In the genomic region with DNA sequence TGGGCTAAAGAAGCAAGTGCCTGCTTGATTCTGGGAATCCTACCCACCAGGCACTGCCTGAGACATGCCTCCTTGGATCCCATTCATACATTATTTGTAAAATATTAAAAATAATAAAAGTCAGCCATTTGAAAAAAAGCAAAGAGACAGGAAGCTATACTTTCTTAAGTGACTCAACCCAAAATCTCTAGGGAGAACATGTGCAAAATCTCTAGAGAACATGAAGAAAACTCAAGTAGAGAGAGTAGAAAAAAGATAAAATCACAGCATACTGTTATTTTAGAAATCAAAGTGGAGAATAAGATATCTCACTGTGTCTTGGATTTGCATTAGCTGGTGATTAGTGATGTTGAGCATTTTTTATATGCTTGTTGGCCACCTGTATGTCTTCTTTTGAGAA, we compare ENCODE assay signal across 18 cellular contexts.
A peak's percentile ranks its signal among the peaks of the same experiment; 100 is the strongest.
DNase-seq lines count a peak whose midpoint lies in the region; ATAC-seq and TF ChIP-seq lines count a peak whose summit lies in the region.
"Had no signal": no experiment of that assay in that cellular context is flagged by ENCODE, and none has a peak within 500 bp of the region (broad histone marks: within the 10 kb centered on the region; RNA-seq: fewer than 3 reads in every experiment).

No MANE protein-coding gene starts in this region.

- H3K27me3 Mint-ChIP-seq in GM23338 (ENCODE audit: insufficient read depth, low read depth, poor library complexity), result no peaks in the 10 kb centered on the region
- peaks cover 4% of the 10 kb centered on the region for H3K27me3 Mint-ChIP-seq in neural progenitor cell (ENCODE audit: insufficient read depth, low read depth)

- H3K9ac ChIP-seq in OCI-LY3 (ENCODE audit: low read length) (no peak overlapping the region), neural progenitor cell (no peak overlapping the region)
- H3K9ac ChIP-seq: GM23248 had no signal

- H3K27ac Mint-ChIP-seq in GM23338, result no peak overlapping the region
- H3K27ac Mint-ChIP-seq in neural progenitor cell, result no peak overlapping the region
- H3K27ac Mint-ChIP-seq: CD4-positive, CD25-positive, alpha-beta regulatory T cell; CD8-positive, alpha-beta memory T cell had no signal

- H2AFZ ChIP-seq in GM23338 (peak overlapping the region; percentile 15), OCI-LY3 (ENCODE audit: low read depth, low read length) (no peak overlapping the region), neural progenitor cell (replicated peaks) (peak overlapping the region; percentile 57)
- H2AFZ ChIP-seq: GM23248 had no signal

- H3K36me3 Mint-ChIP-seq in GM23338 (ENCODE audit: low read depth) (no peaks in the 10 kb centered on the region), neural progenitor cell (no peaks in the 10 kb centered on the region)
- H3K36me3 Mint-ChIP-seq: CD4-positive, CD25-positive, alpha-beta regulatory T cell had no signal

- no peak overlapping the region for H3K4me3 Mint-ChIP-seq in GM23338
- H3K4me3 Mint-ChIP-seq in neural progenitor cell, result no peak overlapping the region
- H3K4me3 Mint-ChIP-seq: CD4-positive, CD25-positive, alpha-beta regulatory T cell; CD8-positive, alpha-beta memory T cell had no signal

- H3K4me1 ChIP-seq in A673 (ENCODE audit: insufficient read depth, low read length, poor library complexity, severe bottlenecking) (peaks cover 21% of the 10 kb centered on the region), GM23338 (ENCODE audit: insufficient read depth) (peaks cover 10% of the 10 kb centered on the region), OCI-LY3 (ENCODE audit: low read length) (peaks cover 13% of the 10 kb centered on the region), neural progenitor cell (no peaks in the 10 kb centered on the region), psoas muscle (no peaks in the 10 kb centered on the region)
- H3K4me1 ChIP-seq: A549 had no signal

- H3K4me3 ChIP-seq in A673 (ENCODE audit: low read depth, low read length, poor library complexity, severe bottlenecking), result no peak overlapping the region
- no peak overlapping the region for H3K4me3 ChIP-seq in GM23338
- no peak overlapping the region for H3K4me3 ChIP-seq in OCI-LY3 (ENCODE audit: low read length)
- H3K4me3 ChIP-seq in neural progenitor cell, result no peak overlapping the region
- H3K4me3 ChIP-seq in psoas muscle, result no peak overlapping the region
- H3K4me3 ChIP-seq: A549, GM23248 had no signal

- no peaks in the 10 kb centered on the region for H3K9me2 ChIP-seq in GM23338 (ENCODE audit: insufficient read depth)

- TF ChIP-seq CTCF in A673 (conservative IDR thresholded peaks at IDR 0.05; ENCODE audit: low read depth, low read length), result no peak
- no peak for TF ChIP-seq CTCF in GM23338 (conservative IDR thresholded peaks at IDR 0.05; ENCODE audit: low read depth in 2 of 2)
- no peak for TF ChIP-seq CTCF in OCI-LY3 (IDR thresholded peaks at IDR 0.05; ENCODE audit: low read depth, low read length)
- TF ChIP-seq CTCF in neural progenitor cell (IDR thresholded peaks at IDR 0.05), result no peak
- no peak for TF ChIP-seq CTCF in psoas muscle (IDR thresholded peaks at IDR 0.05)

- H3K4me2 ChIP-seq in GM23338, result 0 out of 2 replicates have a peak overlapping the region, but pooled peaks have one; percentile 5
- peak overlapping the region; percentile 29 for H3K4me2 ChIP-seq in OCI-LY3 (ENCODE audit: low read length)
- H3K4me2 ChIP-seq in neural progenitor cell, result no peak overlapping the region
- H3K4me2 ChIP-seq: A549 had no signal

- POLR2A ChIA-PET in A673 (lab: Charles Lee; ENCODE audit: low non-redundant PET), result no interaction called here

- H3K4me1 Mint-ChIP-seq in GM23338, result peaks cover 19% of the 10 kb centered on the region; the same call in 2 of the 3 replicates
- peaks cover 3% of the 10 kb centered on the region for H3K4me1 Mint-ChIP-seq in neural progenitor cell
- H3K4me1 Mint-ChIP-seq: CD4-positive, CD25-positive, alpha-beta regulatory T cell; CD8-positive, alpha-beta memory T cell had no signal

- peaks cover 8% of the 10 kb centered on the region; the same call in 2 of the 3 replicates for H3K9me3 Mint-ChIP-seq in GM23338
- peaks cover 5% of the 10 kb centered on the region for H3K9me3 Mint-ChIP-seq in neural progenitor cell

- H3K27ac ChIP-seq in A673 (ENCODE audit: low read depth, low read length, poor library complexity, severe bottlenecking), result no peak overlapping the region
- no peak overlapping the region for H3K27ac ChIP-seq in GM23338 (ENCODE audit: low read depth)
- H3K27ac ChIP-seq in OCI-LY3 (ENCODE audit: low read length), result no peak overlapping the region; the same call in 1 of the 2 replicates
- no peak overlapping the region for H3K27ac ChIP-seq in neural progenitor cell
- H3K27ac ChIP-seq in psoas muscle, result no peak overlapping the region
- H3K27ac ChIP-seq: 22Rv1, A549, GM23248 had no signal

- CTCF ChIA-PET in A673 (lab: Charles Lee), result no interaction called here

- intact Hi-C loops in A673 (cut with micrococcal nuclease; ENCODE audit: unreplicated experiment) (no loop called here), psoas muscle (cut with DNase I) (no loop called here)

- H3K36me3 ChIP-seq in A673 (ENCODE audit: insufficient read depth, low read length, poor library complexity, severe bottlenecking) (no peaks in the 10 kb centered on the region), GM23338 (ENCODE audit: insufficient read depth) (no peaks in the 10 kb centered on the region), OCI-LY3 (replicated peaks; ENCODE audit: low read depth, low read length) (no peaks in the 10 kb centered on the region), neural progenitor cell (no peaks in the 10 kb centered on the region), psoas muscle (ENCODE audit: insufficient read depth in 1 of 2, low read depth in 1 of 2) (no peaks in the 10 kb centered on the region)

- H3K79me2 ChIP-seq in GM23338 (replicated peaks; ENCODE audit: insufficient read depth) (no peaks in the 10 kb centered on the region), OCI-LY3 (ENCODE audit: low read length) (no peaks in the 10 kb centered on the region), neural progenitor cell (ENCODE audit: low read depth) (no peaks in the 10 kb centered on the region)

- BruUV-seq in A673 (replicated peaks; lab: Mats Ljungman, UMichigan), result no TSS peak

- no peaks in the 10 kb centered on the region for H3K27me3 ChIP-seq in A673 (replicated peaks; ENCODE audit: insufficient read depth, low read depth, low read length, poor library complexity)
- no peaks in the 10 kb centered on the region for H3K27me3 ChIP-seq in GM23338 (ENCODE audit: insufficient read depth)
- H3K27me3 ChIP-seq in OCI-LY3 (ENCODE audit: low read depth, low read length), result no peaks in the 10 kb centered on the region
- no peaks in the 10 kb centered on the region for H3K27me3 ChIP-seq in neural progenitor cell
- no peaks in the 10 kb centered on the region for H3K27me3 ChIP-seq in psoas muscle (ENCODE audit: insufficient read depth in 3 of 3, low read length in 2 of 3)

- peak; percentile 33 for DNase-seq in A673 (ENCODE audit: low spot score)
- no peak for DNase-seq in GM23338 (ENCODE audit: low spot score)
- DNase-seq in neural progenitor cell (ENCODE audit: low spot score), result no peak
- DNase-seq in psoas muscle, result no peak
- no peak for DNase-seq in occipital lobe (lab: John Stamatoyannopoulos, UW)
- no peak for DNase-seq in SIG-M5 (lab: John Stamatoyannopoulos, UW)
- DNase-seq: C1 segment of cervical spinal cord; CD4-positive, CD25-positive, alpha-beta regulatory T cell; CD8-positive, alpha-beta memory T cell; COR-L47; DMS 273 treated with DMSO at 0.1 percent for 48 hours; DMS53; GDM1; GM23248; HCEC 1CT had no signal

- ATAC-seq in GM23338, result no peak
- no peak for ATAC-seq in psoas muscle
- ATAC-seq: A549 had no signal

- H4K20me1 ChIP-seq in GM23338 (replicated peaks; ENCODE audit: insufficient read depth) (no peaks in the 10 kb centered on the region), OCI-LY3 (ENCODE audit: insufficient read depth, low read length) (no peaks in the 10 kb centered on the region), neural progenitor cell (ENCODE audit: low read depth) (no peaks in the 10 kb centered on the region)

- H3K9me3 ChIP-seq in A673 (ENCODE audit: low read depth, low read length, poor library complexity, severe bottlenecking), result peaks cover 3% of the 10 kb centered on the region
- peaks cover 4% of the 10 kb centered on the region; the same call in 1 of the 2 replicates for H3K9me3 ChIP-seq in OCI-LY3 (ENCODE audit: insufficient read depth, low read length)
- no peaks in the 10 kb centered on the region for H3K9me3 ChIP-seq in neural progenitor cell (ENCODE audit: low read depth)
- H3K9me3 ChIP-seq in psoas muscle, result peaks cover 6% of the 10 kb centered on the region

- H3F3A ChIP-seq in GM23338 (replicated peaks; ENCODE audit: low read depth) (no peaks in the 10 kb centered on the region), neural progenitor cell (ENCODE audit: low read depth) (no peaks in the 10 kb centered on the region)

TF ChIP-seq in GM23338, 12 proteins besides CTCF, POLR2A, EP300 and RAD21 (continues in another document):
- TF ChIP-seq STAT1 (IDR thresholded peaks at IDR 0.05; ENCODE audit: unreplicated experiment), result no peak
- TF ChIP-seq ZNF331 (CRISPR knock-in tag; IDR thresholded peaks at IDR 0.05; ENCODE audit: low read depth), result no peak
